17 cellular contexts compared by ENCODE assay signal in genomic region chr16:71880176-71880575, GRCh38. TPM values are rescaled to one million over a fixed set of nuclear protein-coding genes. Genes with fewer than 3 reads are reported as not detected.
DNase-seq lines count a peak whose midpoint lies in the region; ATAC-seq and TF ChIP-seq lines count a peak whose summit lies in the region.
"Had no signal": no experiment of that assay in that cellular context is flagged by ENCODE, and none has a peak within 500 bp of the region (broad histone marks: within the 10 kb centered on the region; RNA-seq: fewer than 3 reads in every experiment).

No MANE protein-coding gene starts in this region.

- 0 out of 2 replicates have a peak, but pooled peaks cover 2% of the 10 kb centered on the region for H3K79me2 ChIP-seq in DND-41 (ENCODE audit: insufficient read depth, low read length)

- no peak overlapping the region for H3K27ac Mint-ChIP-seq in progenitor cell of endocrine pancreas

- no peak for TF ChIP-seq CTCF in DND-41 (IDR thresholded peaks at IDR 0.05; ENCODE audit: borderline replicate concordance, extremely low read depth, low read length, poor library complexity, severe bottlenecking)
- no peak for TF ChIP-seq CTCF in progenitor cell of endocrine pancreas (IDR thresholded peaks at IDR 0.05; ENCODE audit: unreplicated experiment)
- no peak for TF ChIP-seq CTCF in esophagus muscularis mucosa (IDR thresholded peaks at IDR 0.05)

- no peak overlapping the region for H3K9ac ChIP-seq in DND-41 (ENCODE audit: low read depth, low read length)

- no peak for TF ChIP-seq POLR2A in esophagus muscularis mucosa (IDR thresholded peaks at IDR 0.05; ENCODE audit: low read depth)

- TF ChIP-seq EP300 in esophagus muscularis mucosa (IDR thresholded peaks at IDR 0.05) = no peak

- intact Hi-C loops in esophagus muscularis mucosa (cut with DNase I) = loop anchor here (5.0 to 10.0 kb wide), 2 partner anchors 82 to 155 kb away; partner anchors contain the start of gene PHLPP2

- no peaks in the 10 kb centered on the region for H3K9me3 Mint-ChIP-seq in progenitor cell of endocrine pancreas (ENCODE audit: low read depth)

- peaks cover 13% of the 10 kb centered on the region for H3K4me1 Mint-ChIP-seq in progenitor cell of endocrine pancreas (ENCODE audit: low read depth)

- no peak overlapping the region for H3K4me3 Mint-ChIP-seq in progenitor cell of endocrine pancreas (ENCODE audit: low read depth)

- H3K27ac ChIP-seq in DND-41 (ENCODE audit: low read length) = no peak overlapping the region
- H3K27ac ChIP-seq in esophagus muscularis mucosa (replicated peaks in 1 of 4) = no peak overlapping the region
- H3K27ac ChIP-seq: colonic mucosa, right lobe of liver had no signal

- ATAC-seq in DND-41 (ENCODE audit: insufficient read depth, low read depth) (no peak), GM21619 (IDR thresholded peaks at IDR 0.05; ENCODE audit: unreplicated experiment) (no peak)
- ATAC-seq: right lobe of liver had no signal

- H3K4me1 ChIP-seq in DND-41 (ENCODE audit: insufficient read depth, low read length) = peaks cover 51% of the 10 kb centered on the region
- H3K4me1 ChIP-seq in esophagus muscularis mucosa = peaks cover 11 to 26% (median 24%) of the 10 kb centered on the region in 4 donors
- H3K4me1 ChIP-seq: colonic mucosa had no signal

- H3K4me3 ChIP-seq in DND-41 (ENCODE audit: low read depth in 1 of 2, low read length in 2 of 2) = no peak overlapping the region
- H3K4me3 ChIP-seq in esophagus muscularis mucosa = no peak overlapping the region
- H3K4me3 ChIP-seq: colonic mucosa, Peyer's patch, right lobe of liver had no signal

- H3K27me3 ChIP-seq in DND-41 (ENCODE audit: insufficient read depth, low read length, poor library complexity) = peaks cover 4% of the 10 kb centered on the region
- no peaks in the 10 kb centered on the region for H3K27me3 ChIP-seq in esophagus muscularis mucosa
- H3K27me3 ChIP-seq: colonic mucosa, Peyer's patch, right lobe of liver had no signal

- H3K36me3 ChIP-seq in DND-41 (ENCODE audit: insufficient read depth, low read length) (peaks cover 12% of the 10 kb centered on the region), esophagus muscularis mucosa (peaks cover 0 to 47% (median 33%) of the 10 kb centered on the region in 4 donors)
- H3K36me3 ChIP-seq: colonic mucosa had no signal

- DNase-seq in AML-193 (lab: John Stamatoyannopoulos, UW) (peak; percentile 35 to 50), DND-41 (no peak), RPMI8226 (peak; percentile 31), globus pallidus (ENCODE audit: low spot score) (peak; percentile 27), progenitor cell of endocrine pancreas (ENCODE audit: low spot score, unreplicated experiment) (no peak), NCI-H2107 treated with DMSO at 0.1 percent for 48 hours (lab: John Stamatoyannopoulos, UW; ENCODE audit: unreplicated experiment) (no peak), esophagus muscularis mucosa (ENCODE audit: extremely low spot score) (no peak)
- DNase-seq: activated CD4-positive, alpha-beta T cell treated with anti-CD3 and anti-CD28 coated beads for 1 hour; activated CD8-positive, alpha-beta memory T cell treated with anti-CD3 and anti-CD28 coated beads, Interleukin-2, amount 50 U/mL, for 4 hours; activated naive CD4-positive, alpha-beta T cell; colonic mucosa; kidney glomerular epithelial cell; NCI-H1417; Peyer's patch; right lobe of liver; SW 1271 had no signal

- no peak overlapping the region for H2AFZ ChIP-seq in DND-41 (ENCODE audit: low read depth, low read length)

- peaks cover 24% of the 10 kb centered on the region for H3K36me3 Mint-ChIP-seq in progenitor cell of endocrine pancreas (ENCODE audit: insufficient read depth)

- no peaks in the 10 kb centered on the region for H3K27me3 Mint-ChIP-seq in progenitor cell of endocrine pancreas

- peaks cover 27% of the 10 kb centered on the region for H4K20me1 ChIP-seq in DND-41 (ENCODE audit: insufficient read depth, low read length)

- H3K4me2 ChIP-seq in DND-41 (ENCODE audit: insufficient read depth, low read length) = peak overlapping the region; percentile 63

- WGBS in esophagus muscularis mucosa = 73% methylated on average over 4 of the region's 4 CpGs

- H3K9me3 ChIP-seq in DND-41 (ENCODE audit: insufficient read depth, low read length, severe bottlenecking) (no peaks in the 10 kb centered on the region), esophagus muscularis mucosa (no peaks in the 10 kb centered on the region)
- H3K9me3 ChIP-seq: colonic mucosa, Peyer's patch, right lobe of liver had no signal

RNA-seq across cellular contexts. Expression of gene ZNF821, which starts 3.8 kb away (rescaled TPM):
- total RNA-seq in progenitor cell of endocrine pancreas (32.3 and 32.6 TPM in 2 replicates), esophagus muscularis mucosa (1 to 10 TPM; 2.1 to 6.5 (median 5.9) TPM)

RNA-seq across cellular contexts. Expression of gene IST1, which starts 15.2 kb away (rescaled TPM):
- total RNA-seq in progenitor cell of endocrine pancreas (280 and 304 TPM in 2 replicates), esophagus muscularis mucosa (100 to 1,000 TPM; 132 to 186 (median 166) TPM)

RNA-seq across cellular contexts. Expression of gene ATXN1L, which starts 34.4 kb away (rescaled TPM):
- 28.5 and 28.6 TPM in 2 replicates for total RNA-seq in progenitor cell of endocrine pancreas
- 10 to 100 TPM; 32.8 to 54.6 (median 42.9) TPM for total RNA-seq in esophagus muscularis mucosa

Comparison
In these comparisons a context has a peak if more than half of its experiments do, and no peak if none do; other contexts are left out.
1. DNase-seq: peak in AML-193 (2 of 2), RPMI8226 (single experiment) and globus pallidus (single experiment); none in DND-41 (single experiment), progenitor cell of endocrine pancreas (single experiment), NCI-H2107 treated with DMSO at 0.1 percent for 48 hours (single experiment) and esophagus muscularis mucosa (single experiment).